10 cellular contexts compared by ENCODE assay signal in genomic region chr2:37713258-37713700, GRCh38. TPM values are rescaled to one million over a fixed set of nuclear protein-coding genes. Genes with fewer than 3 reads are reported as not detected.
DNase-seq lines count a peak whose midpoint lies in the region; ATAC-seq, FAIRE-seq and TF ChIP-seq lines count a peak whose summit lies in the region.
"Had no signal": no experiment of that assay in that cellular context is flagged by ENCODE, and none has a peak within 500 bp of the region (broad histone marks: within the 10 kb centered on the region; RNA-seq: fewer than 3 reads in every experiment).

No MANE protein-coding gene starts in this region.

- H3K36me3 ChIP-seq in fibroblast of lung (ENCODE audit: control insufficient read depth, insufficient read depth, low read length): no peaks in the 10 kb centered on the region
- H3K36me3 ChIP-seq in BE2C: no peaks in the 10 kb centered on the region

- no peak for FAIRE-seq in A549 (lab: Jason Lieb, UNC)

- TF ChIP-seq POLR2A in A549 (IDR thresholded peaks at IDR 0.05; ENCODE audit: low read length): no peak

- no peaks in the 10 kb centered on the region for H4K20me1 ChIP-seq in fibroblast of lung (ENCODE audit: control insufficient read depth, extremely low read depth, insufficient read depth, low read length)

- TF ChIP-seq CTCF in A549 (IDR thresholded peaks at IDR 0.05): no peak
- no peak for TF ChIP-seq CTCF in fibroblast of lung (conservative IDR thresholded peaks at IDR 0.05 in 1 of 2, IDR thresholded peaks at IDR 0.05 in 1 of 2; ENCODE audit: low read depth in 1 of 2, low read length in 2 of 2)
- no peak for TF ChIP-seq CTCF in BE2C (IDR thresholded peaks at IDR 0.05; ENCODE audit: low read depth, low read length)

- H3K27ac ChIP-seq in A549 (no peak overlapping the region), fibroblast of lung (ENCODE audit: insufficient read depth, low read length) (peak overlapping the region; percentile 23)
- H3K27ac ChIP-seq: testis had no signal

- no peaks in the 10 kb centered on the region for H3K79me2 ChIP-seq in fibroblast of lung (ENCODE audit: control insufficient read depth, insufficient read depth, low read length)

- 55% methylated on average over 3 of the region's 3 CpGs for whole genome bisulfite sequencing in A549 (ENCODE audit: missing lambda C conversion rate)

- H2AFZ ChIP-seq in fibroblast of lung (ENCODE audit: low read length): no peak overlapping the region

- TF ChIP-seq RAD21 in A549 (conservative IDR thresholded peaks at IDR 0.05 in 1 of 2, IDR thresholded peaks at IDR 0.05 in 1 of 2): no peak

- DNase-seq in A549 (ENCODE audit: low read depth in 1 of 2, low spot score in 1 of 2) (no peak), H4 (ENCODE audit: low spot score) (peak; percentile 72), SK-MEL-5 (ENCODE audit: low read depth, low spot score) (peak; percentile 92), fibroblast of lung (ENCODE audit: low read depth in 2 of 2) (peak; percentile 89 to 95), DMS 273 (lab: John Stamatoyannopoulos, UW; ENCODE audit: unreplicated experiment) (no peak), BE2C (no peak)
- DNase-seq: nucleus accumbens, testis had no signal

- H3K27me3 ChIP-seq in fibroblast of lung (ENCODE audit: control insufficient read depth, insufficient read depth, low read length) (no peaks in the 10 kb centered on the region), BE2C (no peaks in the 10 kb centered on the region)
- H3K27me3 ChIP-seq: testis had no signal

- peak; percentile 43 to 50; a peak in 3 of 6 replicates for ATAC-seq in A549
- no peak for ATAC-seq in GM18520 (IDR thresholded peaks at IDR 0.05; ENCODE audit: unreplicated experiment)
- no peak for ATAC-seq in GM21723 (IDR thresholded peaks at IDR 0.05; ENCODE audit: unreplicated experiment)

- H3K4me1 ChIP-seq in A549 (peaks cover 10% of the 10 kb centered on the region), fibroblast of lung (ENCODE audit: control insufficient read depth, extremely low read depth, insufficient read depth, low read length) (peaks cover 15% of the 10 kb centered on the region), BE2C (no peaks in the 10 kb centered on the region)
- H3K4me1 ChIP-seq: testis had no signal

- no peak for TF ChIP-seq EP300 in A549 (IDR thresholded peaks at IDR 0.05)

- H3K9me3 ChIP-seq in A549 (peaks cover 13% of the 10 kb centered on the region; the same call in 2 of the 3 replicates), fibroblast of lung (ENCODE audit: control insufficient read depth, insufficient read depth, low read depth, low read length) (no peaks in the 10 kb centered on the region), BE2C (no peaks in the 10 kb centered on the region)
- H3K9me3 ChIP-seq: testis had no signal

- in situ Hi-C loops in SK-MEL-5 (cut with HindIII; ENCODE audit: low pct_unique_long_range_greater_than_20kb, low sequenced_read_pairs): no loop called here

- H3K9ac ChIP-seq in fibroblast of lung (ENCODE audit: insufficient read depth, low read length): no peak overlapping the region

- H3K4me3 ChIP-seq in A549: no peak overlapping the region
- no peak overlapping the region for H3K4me3 ChIP-seq in fibroblast of lung (replicated peaks in 1 of 4; ENCODE audit: control extremely low read depth in 1 of 4, insufficient read depth in 1 of 4, low read depth in 3 of 4, low read length in 4 of 4)
- H3K4me3 ChIP-seq in BE2C (ENCODE audit: low read depth, low read length): no peak overlapping the region
- H3K4me3 ChIP-seq: testis had no signal

- POLR2A ChIA-PET in A549 (lab: Yijun Ruan, JAX): interaction anchor here (0.6 to 1.0 kb wide), 3 partner anchors 41 to 64 kb away, joined by 3 to 4 read pairs (median 3); no protein-coding TSS in a partner anchor

- CTCF ChIA-PET in A549 (lab: Yijun Ruan, JAX): no interaction called here

- H3K4me2 ChIP-seq in A549: no peak overlapping the region
- no peak overlapping the region for H3K4me2 ChIP-seq in fibroblast of lung (ENCODE audit: extremely low read depth, insufficient read depth, low read length)

TF ChIP-seq in A549, 52 proteins besides CTCF, POLR2A, EP300 and RAD21 (continues in another document):
- TF ChIP-seq, protein P1, sequence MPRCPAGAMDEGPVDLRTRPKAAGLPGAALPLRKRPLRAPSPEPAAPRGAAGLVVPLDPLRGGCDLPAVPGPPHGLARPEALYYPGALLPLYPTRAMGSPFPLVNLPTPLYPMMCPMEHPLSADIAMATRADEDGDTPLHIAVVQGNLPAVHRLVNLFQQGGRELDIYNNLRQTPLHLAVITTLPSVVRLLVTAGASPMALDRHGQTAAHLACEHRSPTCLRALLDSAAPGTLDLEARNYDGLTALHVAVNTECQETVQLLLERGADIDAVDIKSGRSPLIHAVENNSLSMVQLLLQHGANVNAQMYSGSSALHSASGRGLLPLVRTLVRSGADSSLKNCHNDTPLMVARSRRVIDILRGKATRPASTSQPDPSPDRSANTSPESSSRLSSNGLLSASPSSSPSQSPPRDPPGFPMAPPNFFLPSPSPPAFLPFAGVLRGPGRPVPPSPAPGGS (IDR thresholded peaks at IDR 0.05): no peak
- no peak for TF ChIP-seq HEYL (CRISPR knock-in tag; IDR thresholded peaks at IDR 0.05)
- TF ChIP-seq, protein P2, sequence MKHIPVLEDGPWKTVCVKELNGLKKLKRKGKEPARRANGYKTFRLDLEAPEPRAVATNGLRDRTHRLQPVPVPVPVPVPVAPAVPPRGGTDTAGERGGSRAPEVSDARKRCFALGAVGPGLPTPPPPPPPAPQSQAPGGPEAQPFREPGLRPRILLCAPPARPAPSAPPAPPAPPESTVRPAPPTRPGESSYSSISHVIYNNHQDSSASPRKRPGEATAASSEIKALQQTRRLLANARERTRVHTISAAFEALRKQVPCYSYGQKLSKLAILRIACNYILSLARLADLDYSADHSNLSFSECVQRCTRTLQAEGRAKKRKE (CRISPR knock-in tag; IDR thresholded peaks at IDR 0.05; ENCODE audit: low read depth): no peak
- TF ChIP-seq REST (IDR thresholded peaks at IDR 0.05): no peak
- TF ChIP-seq, protein P3, sequence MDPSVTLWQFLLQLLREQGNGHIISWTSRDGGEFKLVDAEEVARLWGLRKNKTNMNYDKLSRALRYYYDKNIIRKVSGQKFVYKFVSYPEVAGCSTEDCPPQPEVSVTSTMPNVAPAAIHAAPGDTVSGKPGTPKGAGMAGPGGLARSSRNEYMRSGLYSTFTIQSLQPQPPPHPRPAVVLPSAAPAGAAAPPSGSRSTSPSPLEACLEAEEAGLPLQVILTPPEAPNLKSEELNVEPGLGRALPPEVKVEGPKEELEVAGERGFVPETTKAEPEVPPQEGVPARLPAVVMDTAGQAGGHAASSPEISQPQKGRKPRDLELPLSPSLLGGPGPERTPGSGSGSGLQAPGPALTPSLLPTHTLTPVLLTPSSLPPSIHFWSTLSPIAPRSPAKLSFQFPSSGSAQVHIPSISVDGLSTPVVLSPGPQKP (IDR thresholded peaks at IDR 0.05; ENCODE audit: low read depth, low read length): no peak
- no peak for TF ChIP-seq KDM5A (IDR thresholded peaks at IDR 0.05)
- TF ChIP-seq ESRRA (IDR thresholded peaks at IDR 0.05; ENCODE audit: borderline replicate concordance, low read length): no peak
- no peak for TF ChIP-seq FOXS1 (CRISPR knock-in tag; IDR thresholded peaks at IDR 0.05)
- TF ChIP-seq HOXB5 (CRISPR knock-in tag; IDR thresholded peaks at IDR 0.05): no peak
- TF ChIP-seq MAZ (IDR thresholded peaks at IDR 0.05; ENCODE audit: borderline replicate concordance, low read depth, low read length): no peak
- TF ChIP-seq CHD4 (IDR thresholded peaks at IDR 0.05; ENCODE audit: borderline replicate concordance): no peak

RNA-seq across cellular contexts. Expression of gene CDC42EP3, which starts 41.8 kb away (rescaled TPM):
- polyA plus RNA-seq in A549 (2011; rRNA removed): 39.1 and 41.1 TPM in 2 replicates
- 22.2 and 27.3 TPM in 2 replicates for polyA plus RNA-seq in A549 (2012; cell fraction: cytosol; rRNA removed)
- 16.9 and 21.6 TPM in 2 replicates for polyA plus RNA-seq in A549 (2012; cell fraction: nucleus; rRNA removed)
- 23.8 to 29.5 TPM (median 23.8 TPM) in 3 replicates for polyA plus RNA-seq in A549 (2017; fragmentation: RNase III; extraction: RNeasy Plus Mini Kit Qiagen cat#74134 plus additional on column Dnase treatment)
- polyA minus RNA-seq in A549 (2011; rRNA and poly(A)+ RNA removed): 39.1 and 46.5 TPM in 2 replicates
- total RNA-seq in H4 (2014; rRNA removed; shearing (Covaris generic)): 4.1 and 8.5 TPM in 2 replicates
- 69.9 and 78.4 TPM in 2 replicates for total RNA-seq in SK-MEL-5 (2014; rRNA removed; shearing (Covaris generic))
- polyA plus RNA-seq in SK-MEL-5 (2015; cell fraction: cytosol; rRNA removed): 109 and 137 TPM in 2 replicates
- polyA plus RNA-seq in SK-MEL-5 (2015; cell fraction: nucleus; rRNA removed): 79.2 and 141 TPM in 2 replicates
- 5.6 and 19.2 TPM in 2 replicates for total RNA-seq in fibroblast of lung
- 103 and 328 TPM in 2 replicates for polyA plus RNA-seq in fibroblast of lung
- polyA plus RNA-seq in fibroblast of lung (2012): 43.4 and 145 TPM in 2 replicates
- 170 and 335 TPM in 2 replicates for polyA minus RNA-seq in fibroblast of lung (ENCODE audit: low replicate concordance)
- polyA plus RNA-seq in BE2C (2012; ENCODE audit: insufficient read depth, insufficient read length, low read depth): 131 TPM

Comparison
In these comparisons a context has a peak if more than half of its experiments do, and no peak if none do; other contexts are left out.
1. ATAC-seq: peak in A549 (2 of 2); none in GM18520 (single experiment) and GM21723 (single experiment).
2. DNase-seq: peak in H4 (single experiment), SK-MEL-5 (single experiment) and fibroblast of lung (2 of 2); none in A549 (0 of 2), DMS 273 (single experiment) and BE2C (single experiment).